2 cellular contexts compared by ENCODE assay signal in the genomic region with DNA sequence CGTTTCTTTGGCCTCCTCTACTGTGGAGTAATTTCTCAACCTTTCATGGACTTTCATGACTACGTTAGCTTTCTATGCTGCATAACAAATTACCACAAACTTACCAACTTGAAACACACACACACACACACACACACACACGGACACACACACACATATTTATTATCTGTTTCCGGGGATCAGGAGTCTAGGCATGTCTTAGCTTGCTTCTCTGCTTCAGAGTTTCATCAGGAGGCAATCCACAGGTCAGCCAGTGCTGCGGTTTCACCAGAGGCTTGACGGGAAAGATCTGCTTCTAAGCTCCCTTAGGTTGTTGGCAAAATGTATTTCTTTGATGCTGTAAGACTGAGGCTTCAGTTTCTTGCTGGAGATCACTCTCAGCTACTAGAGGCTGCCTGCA.
TF ChIP-seq lines count a peak whose summit lies in the region.

No MANE protein-coding gene starts in this region.

TF ChIP-seq in IMR-90, 13 proteins besides CTCF, POLR2A, EP300 and RAD21:
- TF ChIP-seq CHD1 (IDR thresholded peaks at IDR 0.05; ENCODE audit: low read depth, low read length), result no peak
- TF ChIP-seq, protein P1, sequence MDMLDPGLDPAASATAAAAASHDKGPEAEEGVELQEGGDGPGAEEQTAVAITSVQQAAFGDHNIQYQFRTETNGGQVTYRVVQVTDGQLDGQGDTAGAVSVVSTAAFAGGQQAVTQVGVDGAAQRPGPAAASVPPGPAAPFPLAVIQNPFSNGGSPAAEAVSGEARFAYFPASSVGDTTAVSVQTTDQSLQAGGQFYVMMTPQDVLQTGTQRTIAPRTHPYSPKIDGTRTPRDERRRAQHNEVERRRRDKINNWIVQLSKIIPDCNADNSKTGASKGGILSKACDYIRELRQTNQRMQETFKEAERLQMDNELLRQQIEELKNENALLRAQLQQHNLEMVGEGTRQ (IDR thresholded peaks at IDR 0.05; ENCODE audit: low read depth, low read length), result no peak
- TF ChIP-seq, protein P2, sequence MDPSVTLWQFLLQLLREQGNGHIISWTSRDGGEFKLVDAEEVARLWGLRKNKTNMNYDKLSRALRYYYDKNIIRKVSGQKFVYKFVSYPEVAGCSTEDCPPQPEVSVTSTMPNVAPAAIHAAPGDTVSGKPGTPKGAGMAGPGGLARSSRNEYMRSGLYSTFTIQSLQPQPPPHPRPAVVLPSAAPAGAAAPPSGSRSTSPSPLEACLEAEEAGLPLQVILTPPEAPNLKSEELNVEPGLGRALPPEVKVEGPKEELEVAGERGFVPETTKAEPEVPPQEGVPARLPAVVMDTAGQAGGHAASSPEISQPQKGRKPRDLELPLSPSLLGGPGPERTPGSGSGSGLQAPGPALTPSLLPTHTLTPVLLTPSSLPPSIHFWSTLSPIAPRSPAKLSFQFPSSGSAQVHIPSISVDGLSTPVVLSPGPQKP (IDR thresholded peaks at IDR 0.05; ENCODE audit: borderline replicate concordance, low read depth, low read length), result no peak
- no peak for TF ChIP-seq RFX5 (IDR thresholded peaks at IDR 0.05; ENCODE audit: low read depth, low read length)
- TF ChIP-seq MAZ (IDR thresholded peaks at IDR 0.05; ENCODE audit: borderline replicate concordance, low read depth, low read length), result no peak
- no peak for TF ChIP-seq FOS (IDR thresholded peaks at IDR 0.05; ENCODE audit: low read depth, low read length)
- TF ChIP-seq BHLHE40 (IDR thresholded peaks at IDR 0.05; ENCODE audit: low read depth, low read length), result no peak
- no peak for TF ChIP-seq CEBPB (IDR thresholded peaks at IDR 0.05; ENCODE audit: low read depth, low read length)
- TF ChIP-seq RCOR1 (IDR thresholded peaks at IDR 0.05; ENCODE audit: insufficient replicate concordance, low read length), result no peak
- no peak for TF ChIP-seq MXI1 (IDR thresholded peaks at IDR 0.05; ENCODE audit: borderline replicate concordance, low read depth, low read length)
- TF ChIP-seq NFE2L2 (IDR thresholded peaks at IDR 0.05; ENCODE audit: low read depth, low read length), result no peak
- TF ChIP-seq MAFK (IDR thresholded peaks at IDR 0.05; ENCODE audit: low read depth, low read length), result no peak
- no peak for TF ChIP-seq SMC3 (IDR thresholded peaks at IDR 0.05; ENCODE audit: low read depth, low read length)
TF ChIP-seq in IMR-90: peak in this region for 0.

TF ChIP-seq in H1, 55 proteins besides CTCF, POLR2A, EP300 and RAD21:
- TF ChIP-seq GTF2F1 (IDR thresholded peaks at IDR 0.05; ENCODE audit: borderline replicate concordance, low read depth, low read length) (no peak), CEBPB (IDR thresholded peaks at IDR 0.05; ENCODE audit: low read depth, low read length) (no peak), KDM4A (IDR thresholded peaks at IDR 0.05; ENCODE audit: low read depth, low read length, severe bottlenecking) (no peak), SAP30 (IDR thresholded peaks at IDR 0.05; ENCODE audit: insufficient read depth, insufficient replicate concordance, low read length) (no peak), CHD1 (IDR thresholded peaks at IDR 0.05; ENCODE audit: low read depth, low read length) (no peak), SRF (IDR thresholded peaks at IDR 0.05; ENCODE audit: low read depth, low read length) (no peak), SP4 (IDR thresholded peaks at IDR 0.05; ENCODE audit: low read length) (no peak), RXRA (IDR thresholded peaks at IDR 0.05; ENCODE audit: insufficient read depth, low read depth, low read length) (no peak), HDAC2 (IDR thresholded peaks at IDR 0.05; ENCODE audit: borderline replicate concordance in 1 of 2, low read depth in 2 of 2, low read length in 2 of 2) (no peak), ZNF274 (IDR thresholded peaks at IDR 0.05; ENCODE audit: borderline replicate concordance, extremely low read depth, low read length) (no peak), MAFK (IDR thresholded peaks at IDR 0.05; ENCODE audit: low read depth, low read length) (no peak), SIX5 (IDR thresholded peaks at IDR 0.05; ENCODE audit: low read depth, low read length) (no peak), SP2 (IDR thresholded peaks at IDR 0.05; ENCODE audit: low read length) (no peak), SIN3A (conservative IDR thresholded peaks at IDR 0.05 in 1 of 2, IDR thresholded peaks at IDR 0.05 in 1 of 2; ENCODE audit: low read depth in 1 of 2, low read length in 2 of 2) (no peak), CBX8 (IDR thresholded peaks at IDR 0.05; ENCODE audit: borderline replicate concordance, low read depth, low read length) (no peak), CTBP2 (IDR thresholded peaks at IDR 0.05; ENCODE audit: borderline replicate concordance, insufficient read depth, insufficient read length, low read length) (no peak), RFX5 (IDR thresholded peaks at IDR 0.05; ENCODE audit: borderline replicate concordance, low read depth, low read length) (no peak), TAF7 (optimal IDR thresholded peaks at IDR 0.05; ENCODE audit: borderline replicate concordance, low read depth, low read length) (no peak)
- TF ChIP-seq, protein P3, sequence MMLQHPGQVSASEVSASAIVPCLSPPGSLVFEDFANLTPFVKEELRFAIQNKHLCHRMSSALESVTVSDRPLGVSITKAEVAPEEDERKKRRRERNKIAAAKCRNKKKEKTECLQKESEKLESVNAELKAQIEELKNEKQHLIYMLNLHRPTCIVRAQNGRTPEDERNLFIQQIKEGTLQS (IDR thresholded peaks at IDR 0.05; ENCODE audit: insufficient read depth, low read depth, low read length), result no peak
- TF ChIP-seq, protein P4, sequence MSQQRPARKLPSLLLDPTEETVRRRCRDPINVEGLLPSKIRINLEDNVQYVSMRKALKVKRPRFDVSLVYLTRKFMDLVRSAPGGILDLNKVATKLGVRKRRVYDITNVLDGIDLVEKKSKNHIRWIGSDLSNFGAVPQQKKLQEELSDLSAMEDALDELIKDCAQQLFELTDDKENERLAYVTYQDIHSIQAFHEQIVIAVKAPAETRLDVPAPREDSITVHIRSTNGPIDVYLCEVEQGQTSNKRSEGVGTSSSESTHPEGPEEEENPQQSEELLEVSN (IDR thresholded peaks at IDR 0.05), result no peak
